ENCODE assay signal across 1 cellular context in genomic region chr2:168429988-168430387, GRCh38.
TF ChIP-seq lines count a peak whose summit lies in the region.

No MANE protein-coding gene starts in this region.

TF ChIP-seq in H1, 55 proteins besides CTCF, POLR2A, EP300 and RAD21:
- TF ChIP-seq BACH1 (IDR thresholded peaks at IDR 0.05; ENCODE audit: low read length) = no peak
- no peak for TF ChIP-seq CEBPB (IDR thresholded peaks at IDR 0.05; ENCODE audit: low read depth, low read length)
- TF ChIP-seq KDM5A (IDR thresholded peaks at IDR 0.05; ENCODE audit: low read length) = no peak
- no peak for TF ChIP-seq JUN (IDR thresholded peaks at IDR 0.05; ENCODE audit: low read depth, low read length)
- no peak for TF ChIP-seq RFX5 (IDR thresholded peaks at IDR 0.05; ENCODE audit: borderline replicate concordance, low read depth, low read length)
- TF ChIP-seq POLR2AphosphoS5 (IDR thresholded peaks at IDR 0.05; ENCODE audit: low read depth, low read length) = no peak
- TF ChIP-seq SP2 (IDR thresholded peaks at IDR 0.05; ENCODE audit: low read length) = no peak
- no peak for TF ChIP-seq SP4 (IDR thresholded peaks at IDR 0.05; ENCODE audit: low read length)
- no peak for TF ChIP-seq CTBP2 (IDR thresholded peaks at IDR 0.05; ENCODE audit: borderline replicate concordance, insufficient read depth, insufficient read length, low read length)
- no peak for TF ChIP-seq SRF (IDR thresholded peaks at IDR 0.05; ENCODE audit: low read depth, low read length)
- TF ChIP-seq, protein P1, sequence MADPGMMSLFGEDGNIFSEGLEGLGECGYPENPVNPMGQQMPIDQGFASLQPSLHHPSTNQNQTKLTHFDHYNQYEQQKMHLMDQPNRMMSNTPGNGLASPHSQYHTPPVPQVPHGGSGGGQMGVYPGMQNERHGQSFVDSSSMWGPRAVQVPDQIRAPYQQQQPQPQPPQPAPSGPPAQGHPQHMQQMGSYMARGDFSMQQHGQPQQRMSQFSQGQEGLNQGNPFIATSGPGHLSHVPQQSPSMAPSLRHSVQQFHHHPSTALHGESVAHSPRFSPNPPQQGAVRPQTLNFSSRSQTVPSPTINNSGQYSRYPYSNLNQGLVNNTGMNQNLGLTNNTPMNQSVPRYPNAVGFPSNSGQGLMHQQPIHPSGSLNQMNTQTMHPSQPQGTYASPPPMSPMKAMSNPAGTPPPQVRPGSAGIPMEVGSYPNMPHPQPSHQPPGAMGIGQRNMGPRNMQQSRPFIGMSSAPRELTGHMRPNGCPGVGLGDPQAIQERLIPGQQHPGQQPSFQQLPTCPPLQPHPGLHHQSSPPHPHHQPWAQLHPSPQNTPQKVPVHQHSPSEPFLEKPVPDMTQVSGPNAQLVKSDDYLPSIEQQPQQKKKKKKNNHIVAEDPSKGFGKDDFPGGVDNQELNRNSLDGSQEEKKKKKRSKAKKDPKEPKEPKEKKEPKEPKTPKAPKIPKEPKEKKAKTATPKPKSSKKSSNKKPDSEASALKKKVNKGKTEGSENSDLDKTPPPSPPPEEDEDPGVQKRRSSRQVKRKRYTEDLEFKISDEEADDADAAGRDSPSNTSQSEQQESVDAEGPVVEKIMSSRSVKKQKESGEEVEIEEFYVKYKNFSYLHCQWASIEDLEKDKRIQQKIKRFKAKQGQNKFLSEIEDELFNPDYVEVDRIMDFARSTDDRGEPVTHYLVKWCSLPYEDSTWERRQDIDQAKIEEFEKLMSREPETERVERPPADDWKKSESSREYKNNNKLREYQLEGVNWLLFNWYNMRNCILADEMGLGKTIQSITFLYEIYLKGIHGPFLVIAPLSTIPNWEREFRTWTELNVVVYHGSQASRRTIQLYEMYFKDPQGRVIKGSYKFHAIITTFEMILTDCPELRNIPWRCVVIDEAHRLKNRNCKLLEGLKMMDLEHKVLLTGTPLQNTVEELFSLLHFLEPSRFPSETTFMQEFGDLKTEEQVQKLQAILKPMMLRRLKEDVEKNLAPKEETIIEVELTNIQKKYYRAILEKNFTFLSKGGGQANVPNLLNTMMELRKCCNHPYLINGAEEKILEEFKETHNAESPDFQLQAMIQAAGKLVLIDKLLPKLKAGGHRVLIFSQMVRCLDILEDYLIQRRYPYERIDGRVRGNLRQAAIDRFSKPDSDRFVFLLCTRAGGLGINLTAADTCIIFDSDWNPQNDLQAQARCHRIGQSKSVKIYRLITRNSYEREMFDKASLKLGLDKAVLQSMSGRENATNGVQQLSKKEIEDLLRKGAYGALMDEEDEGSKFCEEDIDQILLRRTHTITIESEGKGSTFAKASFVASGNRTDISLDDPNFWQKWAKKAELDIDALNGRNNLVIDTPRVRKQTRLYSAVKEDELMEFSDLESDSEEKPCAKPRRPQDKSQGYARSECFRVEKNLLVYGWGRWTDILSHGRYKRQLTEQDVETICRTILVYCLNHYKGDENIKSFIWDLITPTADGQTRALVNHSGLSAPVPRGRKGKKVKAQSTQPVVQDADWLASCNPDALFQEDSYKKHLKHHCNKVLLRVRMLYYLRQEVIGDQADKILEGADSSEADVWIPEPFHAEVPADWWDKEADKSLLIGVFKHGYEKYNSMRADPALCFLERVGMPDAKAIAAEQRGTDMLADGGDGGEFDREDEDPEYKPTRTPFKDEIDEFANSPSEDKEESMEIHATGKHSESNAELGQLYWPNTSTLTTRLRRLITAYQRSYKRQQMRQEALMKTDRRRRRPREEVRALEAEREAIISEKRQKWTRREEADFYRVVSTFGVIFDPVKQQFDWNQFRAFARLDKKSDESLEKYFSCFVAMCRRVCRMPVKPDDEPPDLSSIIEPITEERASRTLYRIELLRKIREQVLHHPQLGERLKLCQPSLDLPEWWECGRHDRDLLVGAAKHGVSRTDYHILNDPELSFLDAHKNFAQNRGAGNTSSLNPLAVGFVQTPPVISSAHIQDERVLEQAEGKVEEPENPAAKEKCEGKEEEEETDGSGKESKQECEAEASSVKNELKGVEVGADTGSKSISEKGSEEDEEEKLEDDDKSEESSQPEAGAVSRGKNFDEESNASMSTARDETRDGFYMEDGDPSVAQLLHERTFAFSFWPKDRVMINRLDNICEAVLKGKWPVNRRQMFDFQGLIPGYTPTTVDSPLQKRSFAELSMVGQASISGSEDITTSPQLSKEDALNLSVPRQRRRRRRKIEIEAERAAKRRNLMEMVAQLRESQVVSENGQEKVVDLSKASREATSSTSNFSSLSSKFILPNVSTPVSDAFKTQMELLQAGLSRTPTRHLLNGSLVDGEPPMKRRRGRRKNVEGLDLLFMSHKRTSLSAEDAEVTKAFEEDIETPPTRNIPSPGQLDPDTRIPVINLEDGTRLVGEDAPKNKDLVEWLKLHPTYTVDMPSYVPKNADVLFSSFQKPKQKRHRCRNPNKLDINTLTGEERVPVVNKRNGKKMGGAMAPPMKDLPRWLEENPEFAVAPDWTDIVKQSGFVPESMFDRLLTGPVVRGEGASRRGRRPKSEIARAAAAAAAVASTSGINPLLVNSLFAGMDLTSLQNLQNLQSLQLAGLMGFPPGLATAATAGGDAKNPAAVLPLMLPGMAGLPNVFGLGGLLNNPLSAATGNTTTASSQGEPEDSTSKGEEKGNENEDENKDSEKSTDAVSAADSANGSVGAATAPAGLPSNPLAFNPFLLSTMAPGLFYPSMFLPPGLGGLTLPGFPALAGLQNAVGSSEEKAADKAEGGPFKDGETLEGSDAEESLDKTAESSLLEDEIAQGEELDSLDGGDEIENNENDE (IDR thresholded peaks at IDR 0.05; ENCODE audit: insufficient replicate concordance, low read length) = no peak
- TF ChIP-seq SIX5 (IDR thresholded peaks at IDR 0.05; ENCODE audit: low read depth, low read length) = no peak
- TF ChIP-seq TEAD4 (IDR thresholded peaks at IDR 0.05; ENCODE audit: low read depth, low read length) = no peak
TF ChIP-seq in H1: peak in this region for 0.
